ENCODE assay signal across 16 cellular contexts in genomic region chr15:78448441-78449219, GRCh38. TPM values are rescaled to one million over a fixed set of nuclear protein-coding genes. Genes with fewer than 3 reads are reported as not detected.
DNase-seq lines count a peak whose midpoint lies in the region; ATAC-seq and TF ChIP-seq lines count a peak whose summit lies in the region.
"Had no signal": no experiment of that assay in that cellular context is flagged by ENCODE, and none has a peak within 500 bp of the region (broad histone marks: within the 10 kb centered on the region; RNA-seq: fewer than 3 reads in every experiment).

No MANE protein-coding gene starts in this region.

- H3K27me3 ChIP-seq in thyroid gland = no peaks in the 10 kb centered on the region

- TF ChIP-seq POLR2A in thyroid gland (IDR thresholded peaks at IDR 0.05) = no peak

- H3K27ac ChIP-seq in HEK293 (ENCODE audit: extremely low read depth, low read depth, low read length) = peak overlapping the region; percentile 68
- peak overlapping the region; percentile 48 for H3K27ac ChIP-seq in mesodermal cell (ENCODE audit: low read depth, low read length, severe bottlenecking)
- peak overlapping the region; percentile 14 to 22 (median 20) for H3K27ac ChIP-seq in thyroid gland
- H3K27ac ChIP-seq: WERI-Rb-1 had no signal

- H3K27ac Mint-ChIP-seq in central memory CD8-positive, alpha-beta T cell (ENCODE audit: low read depth) = peak overlapping the region; percentile 21

- peaks cover 80% of the 10 kb centered on the region for H3K4me1 Mint-ChIP-seq in central memory CD8-positive, alpha-beta T cell

- POLR2A ChIA-PET in HEK293 (lab: Yijun Ruan, JAX) = interaction anchor here (0.9 to 2.7 kb wide), 2 partner anchors 11 to 149 kb away, joined by 3 to 10 read pairs; partner anchors contain the start of genes IREB2 and SKIC8

- no peak overlapping the region for H3K4me3 Mint-ChIP-seq in central memory CD8-positive, alpha-beta T cell

- no peak for ATAC-seq in central memory CD8-positive, alpha-beta T cell (replicated peaks; ENCODE audit: extremely low read depth, poor library complexity, severe bottlenecking)
- no peak for ATAC-seq in GM21576 (IDR thresholded peaks at IDR 0.05; ENCODE audit: unreplicated experiment)
- ATAC-seq: SK-N-SH treated with all-trans-retinoic acid at 6 μM for 48 hours had no signal

- H3K4me3 ChIP-seq in HEK293 (ENCODE audit: low read depth, low read length) (no peak overlapping the region), mesodermal cell (ENCODE audit: extremely low read depth, insufficient read depth, low read length, poor library complexity, severe bottlenecking) (no peak overlapping the region), thyroid gland (replicated peaks in 1 of 3) (no peak overlapping the region)

- TF ChIP-seq CTCF in HEK293 (tag by site-specific recombination; IDR thresholded peaks at IDR 0.05) = no peak
- no peak for TF ChIP-seq CTCF in thyroid gland (IDR thresholded peaks at IDR 0.05)

- no peaks in the 10 kb centered on the region for H3K9me3 ChIP-seq in HEK293 (ENCODE audit: control insufficient read depth, insufficient read depth, low read depth, low read length)
- no peaks in the 10 kb centered on the region for H3K9me3 ChIP-seq in mesodermal cell (ENCODE audit: control insufficient read depth, low read length)
- H3K9me3 ChIP-seq in thyroid gland = no peaks in the 10 kb centered on the region

- intact Hi-C loops in thyroid gland (cut with DNase I) = no loop called here

- CTCF ChIA-PET in HEK293 (lab: Yijun Ruan, JAX) = interaction anchor here (0.8 to 1.2 kb wide), 2 partner anchors 12 to 26 kb away, joined by 3 to 4 read pairs; no protein-coding TSS in a partner anchor

- H3K36me3 Mint-ChIP-seq in central memory CD8-positive, alpha-beta T cell (ENCODE audit: insufficient read depth) = peaks cover 38% of the 10 kb centered on the region

- no peaks in the 10 kb centered on the region for H3K27me3 Mint-ChIP-seq in central memory CD8-positive, alpha-beta T cell

- H3K36me3 ChIP-seq in HEK293 (ENCODE audit: control insufficient read depth in 2 of 2, insufficient read depth in 1 of 2, low read length in 2 of 2) (peaks cover 34 to 51% of the 10 kb centered on the region in 2 experiments), mesodermal cell (ENCODE audit: control insufficient read depth, insufficient read depth, low read length) (peaks cover 87% of the 10 kb centered on the region), thyroid gland (no peaks in the 10 kb centered on the region)

- no peaks in the 10 kb centered on the region for H3K9me3 Mint-ChIP-seq in central memory CD8-positive, alpha-beta T cell

- 100% methylated on average over 1 of the region's 4 CpGs; no CpG with 5 or more reads in 1 of the 2 experiments for WGBS in mesodermal cell (ENCODE audit: insufficient coverage in 2 of 2), 2 experiments
- 84 to 86% methylated on average over 4 of the region's 4 CpGs for WGBS in thyroid gland, 2 donors

- H3K4me1 ChIP-seq in HEK293 (ENCODE audit: control insufficient read depth, insufficient read depth, low read length) (peaks cover 23% of the 10 kb centered on the region), mesodermal cell (ENCODE audit: control insufficient read depth, insufficient read depth, low read length, poor library complexity, severe bottlenecking) (no peaks in the 10 kb centered on the region), thyroid gland (peaks cover 3 to 39% of the 10 kb centered on the region in 2 donors)

- DNase-seq in central memory CD8-positive, alpha-beta T cell (ENCODE audit: low spot score in 2 of 2) = no peak
- no peak for DNase-seq in thyroid gland
- DNase-seq in GM19240 (ENCODE audit: insufficient read length, low spot score) = no peak
- DNase-seq in HCEC 1CT = no peak
- DNase-seq: activated CD8-positive, alpha-beta memory T cell treated with anti-CD3 and anti-CD28 coated beads for 24 hours; activated gamma-delta T cell treated with Interleukin-2 at 50 U/mL for 16 hours; H7; NCI-H1105; NCI-H226; stimulated activated naive CD4-positive, alpha-beta T cell; WERI-Rb-1 had no signal

TF ChIP-seq in HEK293, 187 proteins besides CTCF, POLR2A, EP300 and RAD21:
- 0 out of 2 replicates have a peak, but pooled peaks have one; percentile 9 for TF ChIP-seq SCRT2 (tag by site-specific recombination; IDR thresholded peaks at IDR 0.05)
- TF ChIP-seq, protein P1, sequence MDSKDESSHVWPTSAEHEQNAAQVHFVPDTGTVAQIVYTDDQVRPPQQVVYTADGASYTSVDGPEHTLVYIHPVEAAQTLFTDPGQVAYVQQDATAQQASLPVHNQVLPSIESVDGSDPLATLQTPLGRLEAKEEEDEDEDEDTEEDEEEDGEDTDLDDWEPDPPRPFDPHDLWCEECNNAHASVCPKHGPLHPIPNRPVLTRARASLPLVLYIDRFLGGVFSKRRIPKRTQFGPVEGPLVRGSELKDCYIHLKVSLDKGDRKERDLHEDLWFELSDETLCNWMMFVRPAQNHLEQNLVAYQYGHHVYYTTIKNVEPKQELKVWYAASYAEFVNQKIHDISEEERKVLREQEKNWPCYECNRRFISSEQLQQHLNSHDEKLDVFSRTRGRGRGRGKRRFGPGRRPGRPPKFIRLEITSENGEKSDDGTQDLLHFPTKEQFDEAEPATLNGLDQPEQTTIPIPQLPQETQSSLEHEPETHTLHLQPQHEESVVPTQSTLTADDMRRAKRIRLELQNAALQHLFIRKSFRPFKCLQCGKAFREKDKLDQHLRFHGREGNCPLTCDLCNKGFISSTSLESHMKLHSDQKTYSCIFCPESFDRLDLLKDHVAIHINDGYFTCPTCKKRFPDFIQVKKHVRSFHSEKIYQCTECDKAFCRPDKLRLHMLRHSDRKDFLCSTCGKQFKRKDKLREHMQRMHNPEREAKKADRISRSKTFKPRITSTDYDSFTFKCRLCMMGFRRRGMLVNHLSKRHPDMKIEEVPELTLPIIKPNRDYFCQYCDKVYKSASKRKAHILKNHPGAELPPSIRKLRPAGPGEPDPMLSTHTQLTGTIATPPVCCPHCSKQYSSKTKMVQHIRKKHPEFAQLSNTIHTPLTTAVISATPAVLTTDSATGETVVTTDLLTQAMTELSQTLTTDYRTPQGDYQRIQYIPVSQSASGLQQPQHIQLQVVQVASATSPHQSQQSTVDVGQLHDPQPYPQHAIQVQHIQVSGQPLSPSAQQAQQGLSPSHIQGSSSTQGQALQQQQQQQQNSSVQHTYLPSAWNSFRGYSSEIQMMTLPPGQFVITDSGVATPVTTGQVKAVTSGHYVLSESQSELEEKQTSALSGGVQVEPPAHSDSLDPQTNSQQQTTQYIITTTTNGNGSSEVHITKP (tag by site-specific recombination; IDR thresholded peaks at IDR 0.05) = peak; percentile 41; the same call in 1 of the 2 replicates
- TF ChIP-seq ZEB2 (tag by site-specific recombination; IDR thresholded peaks at IDR 0.05) = no peak
- TF ChIP-seq ZNF157 (tag by site-specific recombination; IDR thresholded peaks at IDR 0.05) = no peak
- no peak for TF ChIP-seq ZNF585B (tag by site-specific recombination; IDR thresholded peaks at IDR 0.05)
- TF ChIP-seq ZNF510 (tag by site-specific recombination; IDR thresholded peaks at IDR 0.05; ENCODE audit: insufficient replicate concordance) = peak; percentile 14

RNA-seq across cellular contexts. Expression of gene IREB2, which starts 10.6 kb away (rescaled TPM):
- polyA plus RNA-seq in mesodermal cell (2013, experiment 1 of 2) = 58.1 TPM
- polyA plus RNA-seq in mesodermal cell (2013, experiment 2 of 2) = 51.7 TPM
- 10 to 100 TPM; 40.7 to 71.5 (median 51.0) TPM for total RNA-seq in thyroid gland

RNA-seq across cellular contexts. Expression of gene HYKK, which starts 58.7 kb away (rescaled TPM):
- polyA plus RNA-seq in mesodermal cell (2013, experiment 1 of 2) = 2.0 TPM
- 2.1 TPM for polyA plus RNA-seq in mesodermal cell (2013, experiment 2 of 2)
- total RNA-seq in thyroid gland = 10 to 100 TPM in 1 of 4 donors, 1 to 10 TPM in 3; 7.0 to 15.0 (median 9.1) TPM
- polyA plus RNA-seq: neural cell had no signal
